In genomic region chr10:13340068-13340467, GRCh38 we compare ENCODE assay signal across 1 cellular context.
TF ChIP-seq lines count a peak whose summit lies in the region.

No MANE protein-coding gene starts in this region.

TF ChIP-seq in WTC11, 78 proteins besides CTCF, POLR2A, EP300 and RAD21 (continued from another document):
- TF ChIP-seq ZNF532 (CRISPR knock-in tag; IDR thresholded peaks at IDR 0.05; ENCODE audit: borderline replicate concordance): no peak
- TF ChIP-seq GTF2I (CRISPR knock-in tag; conservative IDR thresholded peaks at IDR 0.05): no peak
- no peak for TF ChIP-seq EMX1 (CRISPR knock-in tag; IDR thresholded peaks at IDR 0.05)
- TF ChIP-seq OVOL2 (CRISPR knock-in tag; IDR thresholded peaks at IDR 0.05; ENCODE audit: borderline replicate concordance): no peak
- TF ChIP-seq MYBL2 (CRISPR knock-in tag; IDR thresholded peaks at IDR 0.05): no peak
- TF ChIP-seq, protein P1, sequence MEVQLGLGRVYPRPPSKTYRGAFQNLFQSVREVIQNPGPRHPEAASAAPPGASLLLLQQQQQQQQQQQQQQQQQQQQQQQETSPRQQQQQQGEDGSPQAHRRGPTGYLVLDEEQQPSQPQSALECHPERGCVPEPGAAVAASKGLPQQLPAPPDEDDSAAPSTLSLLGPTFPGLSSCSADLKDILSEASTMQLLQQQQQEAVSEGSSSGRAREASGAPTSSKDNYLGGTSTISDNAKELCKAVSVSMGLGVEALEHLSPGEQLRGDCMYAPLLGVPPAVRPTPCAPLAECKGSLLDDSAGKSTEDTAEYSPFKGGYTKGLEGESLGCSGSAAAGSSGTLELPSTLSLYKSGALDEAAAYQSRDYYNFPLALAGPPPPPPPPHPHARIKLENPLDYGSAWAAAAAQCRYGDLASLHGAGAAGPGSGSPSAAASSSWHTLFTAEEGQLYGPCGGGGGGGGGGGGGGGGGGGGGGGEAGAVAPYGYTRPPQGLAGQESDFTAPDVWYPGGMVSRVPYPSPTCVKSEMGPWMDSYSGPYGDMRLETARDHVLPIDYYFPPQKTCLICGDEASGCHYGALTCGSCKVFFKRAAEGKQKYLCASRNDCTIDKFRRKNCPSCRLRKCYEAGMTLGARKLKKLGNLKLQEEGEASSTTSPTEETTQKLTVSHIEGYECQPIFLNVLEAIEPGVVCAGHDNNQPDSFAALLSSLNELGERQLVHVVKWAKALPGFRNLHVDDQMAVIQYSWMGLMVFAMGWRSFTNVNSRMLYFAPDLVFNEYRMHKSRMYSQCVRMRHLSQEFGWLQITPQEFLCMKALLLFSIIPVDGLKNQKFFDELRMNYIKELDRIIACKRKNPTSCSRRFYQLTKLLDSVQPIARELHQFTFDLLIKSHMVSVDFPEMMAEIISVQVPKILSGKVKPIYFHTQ (CRISPR knock-in tag; IDR thresholded peaks at IDR 0.05): no peak
- no peak for TF ChIP-seq JAZF1 (CRISPR knock-in tag; IDR thresholded peaks at IDR 0.05)
- no peak for TF ChIP-seq JUN (CRISPR knock-in tag; IDR thresholded peaks at IDR 0.05)
- no peak for TF ChIP-seq ZNF512 (CRISPR knock-in tag; IDR thresholded peaks at IDR 0.05; ENCODE audit: borderline replicate concordance)
- TF ChIP-seq, protein P2, sequence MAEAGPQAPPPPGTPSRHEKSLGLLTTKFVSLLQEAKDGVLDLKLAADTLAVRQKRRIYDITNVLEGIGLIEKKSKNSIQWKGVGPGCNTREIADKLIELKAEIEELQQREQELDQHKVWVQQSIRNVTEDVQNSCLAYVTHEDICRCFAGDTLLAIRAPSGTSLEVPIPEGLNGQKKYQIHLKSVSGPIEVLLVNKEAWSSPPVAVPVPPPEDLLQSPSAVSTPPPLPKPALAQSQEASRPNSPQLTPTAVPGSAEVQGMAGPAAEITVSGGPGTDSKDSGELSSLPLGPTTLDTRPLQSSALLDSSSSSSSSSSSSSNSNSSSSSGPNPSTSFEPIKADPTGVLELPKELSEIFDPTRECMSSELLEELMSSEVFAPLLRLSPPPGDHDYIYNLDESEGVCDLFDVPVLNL (CRISPR knock-in tag; IDR thresholded peaks at IDR 0.05; ENCODE audit: borderline replicate concordance, low read depth): no peak
- TF ChIP-seq, protein P3, sequence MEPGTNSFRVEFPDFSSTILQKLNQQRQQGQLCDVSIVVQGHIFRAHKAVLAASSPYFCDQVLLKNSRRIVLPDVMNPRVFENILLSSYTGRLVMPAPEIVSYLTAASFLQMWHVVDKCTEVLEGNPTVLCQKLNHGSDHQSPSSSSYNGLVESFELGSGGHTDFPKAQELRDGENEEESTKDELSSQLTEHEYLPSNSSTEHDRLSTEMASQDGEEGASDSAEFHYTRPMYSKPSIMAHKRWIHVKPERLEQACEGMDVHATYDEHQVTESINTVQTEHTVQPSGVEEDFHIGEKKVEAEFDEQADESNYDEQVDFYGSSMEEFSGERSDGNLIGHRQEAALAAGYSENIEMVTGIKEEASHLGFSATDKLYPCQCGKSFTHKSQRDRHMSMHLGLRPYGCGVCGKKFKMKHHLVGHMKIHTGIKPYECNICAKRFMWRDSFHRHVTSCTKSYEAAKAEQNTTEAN (CRISPR knock-in tag; IDR thresholded peaks at IDR 0.05): no peak
